1 cellular context compared by ENCODE assay signal in genomic region chr16:30694926-30695678, GRCh38.
A peak's percentile ranks its signal among the peaks of the same experiment; 100 is the strongest.
TF ChIP-seq lines count a peak whose summit lies in the region.

No MANE protein-coding gene starts in this region.

TF ChIP-seq in K562, 482 proteins besides CTCF, POLR2A, EP300 and RAD21:
- no peak for TF ChIP-seq ZNF224 (CRISPR knock-in tag; IDR thresholded peaks at IDR 0.05)
- TF ChIP-seq VEZF1 (CRISPR knock-in tag; IDR thresholded peaks at IDR 0.05) = peak; percentile 45
- no peak for TF ChIP-seq GATAD2A (IDR thresholded peaks at IDR 0.05)
- TF ChIP-seq SMARCC2 (IDR thresholded peaks at IDR 0.05; ENCODE audit: low read depth) = no peak
- no peak for TF ChIP-seq TBP (optimal IDR thresholded peaks at IDR 0.05; ENCODE audit: low read depth, low read length)
